Comparison of ENCODE assay signal across 15 cellular contexts in genomic region chr6:33490621-33491020, GRCh38.
"Had no signal": no experiment of that assay in that cellular context is flagged by ENCODE, and none has a peak within 500 bp of the region (broad histone marks: within the 10 kb centered on the region; RNA-seq: fewer than 3 reads in every experiment).

No MANE protein-coding gene starts in this region.

- H3K36me3 ChIP-seq: suprapubic skin had no signal

- H3K27ac ChIP-seq: body of pancreas, foreskin keratinocyte, suprapubic skin had no signal

- H3K9me3 ChIP-seq: body of pancreas, suprapubic skin had no signal

- ATAC-seq: activated CD4-positive, CD25-positive, alpha-beta regulatory T cell treated with anti-CD3 and anti-CD28 coated beads, Interleukin-2, amount 50 U/mL, for 24 hours; body of pancreas; left lobe of liver; natural killer cell treated with Interleukin-12 subunit alpha and Interleukin-12 subunit beta and Interleukin-15 and Interleukin-18, amount 100 ng/mL, for 72 hours had no signal

- H3K4me3 ChIP-seq: body of pancreas, smooth muscle cell, suprapubic skin had no signal

- DNase-seq: activated CD4-positive, alpha-beta T cell treated with anti-CD3 and anti-CD28 coated beads, Interleukin-2, amount 50 U/mL, for 1 hour; activated naive CD8-positive, alpha-beta T cell treated with anti-CD3 and anti-CD28 coated beads for 36 hours; amygdala; body of pancreas; cerebellar nuclear complex; effector memory CD4-positive, alpha-beta T cell; occipital lobe; right cardiac atrium had no signal

- H3K27me3 ChIP-seq: body of pancreas had no signal

- H3K4me2 ChIP-seq: smooth muscle cell had no signal

- H3K4me1 ChIP-seq: body of pancreas, foreskin keratinocyte, suprapubic skin had no signal

- FAIRE-seq: islet of Langerhans had no signal
